Comparison of ENCODE assay signal across 1 cellular context in genomic region chr11:62514151-62514550, GRCh38.
A peak's percentile ranks its signal among the peaks of the same experiment; 100 is the strongest.
TF ChIP-seq lines count a peak whose summit lies in the region.

No MANE protein-coding gene starts in this region.

TF ChIP-seq in K562, 482 proteins besides CTCF, POLR2A, EP300 and RAD21:
- TF ChIP-seq, protein P1, sequence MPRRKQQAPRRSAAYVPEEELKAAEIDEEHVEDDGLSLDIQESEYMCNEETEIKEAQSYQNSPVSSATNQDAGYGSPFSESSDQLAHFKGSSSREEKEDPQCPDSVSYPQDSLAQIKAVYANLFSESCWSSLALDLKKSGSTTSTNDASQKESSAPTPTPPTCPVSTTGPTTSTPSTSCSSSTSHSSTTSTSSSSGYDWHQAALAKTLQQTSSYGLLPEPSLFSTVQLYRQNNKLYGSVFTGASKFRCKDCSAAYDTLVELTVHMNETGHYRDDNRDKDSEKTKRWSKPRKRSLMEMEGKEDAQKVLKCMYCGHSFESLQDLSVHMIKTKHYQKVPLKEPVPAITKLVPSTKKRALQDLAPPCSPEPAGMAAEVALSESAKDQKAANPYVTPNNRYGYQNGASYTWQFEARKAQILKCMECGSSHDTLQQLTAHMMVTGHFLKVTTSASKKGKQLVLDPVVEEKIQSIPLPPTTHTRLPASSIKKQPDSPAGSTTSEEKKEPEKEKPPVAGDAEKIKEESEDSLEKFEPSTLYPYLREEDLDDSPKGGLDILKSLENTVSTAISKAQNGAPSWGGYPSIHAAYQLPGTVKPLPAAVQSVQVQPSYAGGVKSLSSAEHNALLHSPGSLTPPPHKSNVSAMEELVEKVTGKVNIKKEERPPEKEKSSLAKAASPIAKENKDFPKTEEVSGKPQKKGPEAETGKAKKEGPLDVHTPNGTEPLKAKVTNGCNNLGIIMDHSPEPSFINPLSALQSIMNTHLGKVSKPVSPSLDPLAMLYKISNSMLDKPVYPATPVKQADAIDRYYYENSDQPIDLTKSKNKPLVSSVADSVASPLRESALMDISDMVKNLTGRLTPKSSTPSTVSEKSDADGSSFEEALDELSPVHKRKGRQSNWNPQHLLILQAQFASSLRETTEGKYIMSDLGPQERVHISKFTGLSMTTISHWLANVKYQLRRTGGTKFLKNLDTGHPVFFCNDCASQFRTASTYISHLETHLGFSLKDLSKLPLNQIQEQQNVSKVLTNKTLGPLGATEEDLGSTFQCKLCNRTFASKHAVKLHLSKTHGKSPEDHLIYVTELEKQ (CRISPR knock-in tag; IDR thresholded peaks at IDR 0.05): no peak
- TF ChIP-seq WHSC1 (IDR thresholded peaks at IDR 0.05; ENCODE audit: low read length) (no peak), ZNF507 (tag; conservative IDR thresholded peaks at IDR 0.05) (no peak), SIX5 (IDR thresholded peaks at IDR 0.05; ENCODE audit: borderline replicate concordance in 1 of 2, insufficient read depth in 1 of 2, low read depth in 1 of 2, low read length in 2 of 2) (no peak), GATAD2A (IDR thresholded peaks at IDR 0.05) (no peak), NRF1 (conservative IDR thresholded peaks at IDR 0.05 in 1 of 2, IDR thresholded peaks at IDR 0.05 in 1 of 2) (peak; percentile 29 to 43; a peak in 1 of 4 replicates), ZNF143 (CRISPR knock-in tag; IDR thresholded peaks at IDR 0.05) (no peak)
